In genomic region chr7:44051611-44052220, GRCh38 we compare ENCODE assay signal across 1 cellular context.
TF ChIP-seq lines count a peak whose summit lies in the region.

No MANE protein-coding gene starts in this region.

TF ChIP-seq in WTC11, 78 proteins besides CTCF, POLR2A, EP300 and RAD21 (continued from another document):
- no peak for TF ChIP-seq AFF4 (CRISPR knock-in tag; IDR thresholded peaks at IDR 0.05; ENCODE audit: borderline replicate concordance)
- no peak for TF ChIP-seq RORB (CRISPR knock-in tag; IDR thresholded peaks at IDR 0.05)
- TF ChIP-seq ZNF219 (CRISPR knock-in tag; IDR thresholded peaks at IDR 0.05; ENCODE audit: borderline replicate concordance) = no peak
- no peak for TF ChIP-seq NR3C1 (CRISPR knock-in tag; conservative IDR thresholded peaks at IDR 0.05; ENCODE audit: low read depth)
- no peak for TF ChIP-seq EMX1 (CRISPR knock-in tag; IDR thresholded peaks at IDR 0.05)
- TF ChIP-seq FOXK1 (CRISPR knock-in tag; IDR thresholded peaks at IDR 0.05) = no peak
